In the genomic region with DNA sequence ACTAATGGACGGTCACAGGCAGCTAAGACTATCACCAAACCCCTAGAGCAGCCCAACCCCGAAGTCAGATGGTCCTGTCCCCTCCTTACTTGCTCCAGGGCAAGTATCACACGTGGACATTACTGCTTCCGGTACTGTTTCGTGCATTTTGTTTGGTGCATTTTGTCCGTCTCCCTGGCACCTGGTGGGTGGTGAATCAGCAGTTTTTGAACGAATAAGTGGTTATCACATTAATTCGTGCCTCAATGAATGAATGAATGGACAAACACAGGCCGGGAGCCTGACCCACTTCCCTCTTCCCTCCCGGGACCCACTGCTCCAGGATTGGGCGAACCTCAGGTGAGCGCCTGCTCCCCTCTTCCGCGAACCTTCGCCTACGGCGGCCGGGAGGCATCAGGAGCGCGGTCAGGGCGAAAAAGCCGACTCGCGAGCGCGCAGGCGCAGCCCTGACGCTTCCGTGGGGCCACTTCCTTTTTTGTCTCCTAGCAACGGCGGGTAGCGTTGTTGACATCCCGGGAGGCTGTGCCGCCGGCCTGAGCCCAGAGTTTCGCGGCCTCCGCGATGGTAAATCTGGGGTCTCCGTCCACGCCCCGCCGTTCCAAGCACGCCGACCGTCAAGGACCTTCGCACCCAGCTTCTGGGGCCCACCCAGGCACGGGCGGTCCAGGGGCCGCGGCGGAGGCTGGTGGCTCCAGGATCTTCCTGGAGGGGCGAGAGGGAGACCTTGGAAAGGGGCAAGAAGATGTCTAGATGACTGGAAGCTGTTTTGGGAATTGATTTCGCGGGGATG, we compare ENCODE assay signal across 8 cellular contexts. TPM values are rescaled to one million over a fixed set of nuclear protein-coding genes. Genes with fewer than 3 reads are reported as not detected.
DNase-seq lines count a peak whose midpoint lies in the region; ATAC-seq and TF ChIP-seq lines count a peak whose summit lies in the region.

TSS of gene DYNLRB2 (plus strand) at position 478 of the 790 bp plus-strand sequence. CDS start at position 562, 84 bp downstream.

- peaks cover 18% of the 10 kb centered on the region for H3K4me1 Mint-ChIP-seq in CD8-positive, alpha-beta T cell (ENCODE audit: low read depth)
- H3K4me1 Mint-ChIP-seq in activated T-helper 2 cell treated with anti-CD3 and anti-CD28 coated beads, Interferon-gamma antibody, Interleukin-2, Interleukin-4, amounts not matched to agents 10 μg/mL and 5 μg/mL and 100 μg/mL, durations not matched to agents 14 hours and 24 hours and 36 hours (ENCODE audit: low read depth), result peaks cover 28% of the 10 kb centered on the region
- peaks cover 13 to 19% (median 18%) of the 10 kb centered on the region in 3 donors for H3K4me1 Mint-ChIP-seq in naive B cell

- H3K4me2 ChIP-seq in PC-9, result 0 out of 2 replicates have a peak within 1 kb of the TSS, but pooled peaks have one; percentile 16

- H3K36me3 Mint-ChIP-seq in CD8-positive, alpha-beta T cell, result peaks cover 5% of the 10 kb centered on the region
- H3K36me3 Mint-ChIP-seq in activated T-helper 2 cell treated with anti-CD3 and anti-CD28 coated beads, Interferon-gamma antibody, Interleukin-2, Interleukin-4, amounts not matched to agents 10 μg/mL and 5 μg/mL and 100 μg/mL, durations not matched to agents 14 hours and 24 hours and 36 hours (ENCODE audit: low read depth), result no peaks in the 10 kb centered on the region
- peaks cover 0 to 7% of the 10 kb centered on the region in 2 donors for H3K36me3 Mint-ChIP-seq in naive B cell

- H3K27me3 ChIP-seq in CD8-positive, alpha-beta T cell (ENCODE audit: insufficient read depth, low read length), result no peaks in the 10 kb centered on the region
- peaks cover 19% of the 10 kb centered on the region; the same call in 1 of the 2 replicates for H3K27me3 ChIP-seq in PC-9 (ENCODE audit: insufficient read depth, low read depth)

- H2AFZ ChIP-seq in PC-9, result 0 out of 2 replicates have a peak within 1 kb of the TSS, but pooled peaks have one; percentile 39

- H3K36me3 ChIP-seq in CD8-positive, alpha-beta T cell (ENCODE audit: insufficient read depth, low read length), result no peaks in the 10 kb centered on the region
- no peaks in the 10 kb centered on the region for H3K36me3 ChIP-seq in PC-9 (ENCODE audit: low read depth)

- H3K4me3 ChIP-seq in CD8-positive, alpha-beta T cell (ENCODE audit: low read depth, low read length), result peak within 1 kb of the TSS; percentile 78
- no peak within 1 kb of the TSS for H3K4me3 ChIP-seq in PC-9
- H3K4me3 ChIP-seq in fibroblast of mammary gland (ENCODE audit: control insufficient read depth, low read depth, low read length), result peak within 1 kb of the TSS; percentile 69

- H3K9me3 Mint-ChIP-seq in CD8-positive, alpha-beta T cell, result no peaks in the 10 kb centered on the region
- H3K9me3 Mint-ChIP-seq in activated T-helper 2 cell treated with anti-CD3 and anti-CD28 coated beads, Interferon-gamma antibody, Interleukin-2, Interleukin-4, amounts not matched to agents 10 μg/mL and 5 μg/mL and 100 μg/mL, durations not matched to agents 14 hours and 24 hours and 36 hours, result peaks cover 6% of the 10 kb centered on the region
- H3K9me3 Mint-ChIP-seq in naive B cell, result peaks cover 0 to 6% (median 0%) of the 10 kb centered on the region in 7 donors

- peaks cover 9% of the 10 kb centered on the region for H3K4me1 ChIP-seq in CD8-positive, alpha-beta T cell (ENCODE audit: insufficient read depth, low read length)
- H3K4me1 ChIP-seq in PC-9 (replicated peaks; ENCODE audit: insufficient read depth), result no peaks in the 10 kb centered on the region

- no peaks in the 10 kb centered on the region for H3K79me2 ChIP-seq in PC-9 (ENCODE audit: low read depth)

- CTCF ChIA-PET in CD8-positive, alpha-beta T cell (lab: Charles Lee), result interaction anchor here (2.9 kb wide), 1 partner anchor 14 kb away, joined by 22 read pairs; no protein-coding TSS in a partner anchor
- CTCF ChIA-PET in PC-9 (lab: Charles Lee), result no interaction called here

- no peak for TF ChIP-seq CTCF in CD8-positive, alpha-beta T cell (IDR thresholded peaks at IDR 0.05)
- TF ChIP-seq CTCF in PC-9 (conservative IDR thresholded peaks at IDR 0.05) (no peak), fibroblast of mammary gland (conservative IDR thresholded peaks at IDR 0.05; ENCODE audit: control insufficient read depth, insufficient read depth, low read depth, low read length) (no peak)

- no TSS peak for BruUV-seq in PC-9 (replicated peaks; lab: Mats Ljungman, UMichigan)

- H3K27me3 Mint-ChIP-seq in CD8-positive, alpha-beta T cell (ENCODE audit: low read depth), result peaks cover 8% of the 10 kb centered on the region
- peaks cover 13% of the 10 kb centered on the region for H3K27me3 Mint-ChIP-seq in activated T-helper 2 cell treated with anti-CD3 and anti-CD28 coated beads, Interferon-gamma antibody, Interleukin-2, Interleukin-4, amounts not matched to agents 10 μg/mL and 5 μg/mL and 100 μg/mL, durations not matched to agents 14 hours and 24 hours and 36 hours (ENCODE audit: low read depth)
- peaks cover 26 to 34% (median 33%) of the 10 kb centered on the region in 3 donors for H3K27me3 Mint-ChIP-seq in naive B cell

- peak within 1 kb of the TSS; percentile 95 for H3K4me3 Mint-ChIP-seq in CD8-positive, alpha-beta T cell
- peak within 1 kb of the TSS; percentile 88 for H3K4me3 Mint-ChIP-seq in activated T-helper 2 cell treated with anti-CD3 and anti-CD28 coated beads, Interferon-gamma antibody, Interleukin-2, Interleukin-4, amounts not matched to agents 10 μg/mL and 5 μg/mL and 100 μg/mL, durations not matched to agents 14 hours and 24 hours and 36 hours (ENCODE audit: low read depth)
- H3K4me3 Mint-ChIP-seq in naive B cell, result peak within 1 kb of the TSS; percentile 93 to 98 (median 96)

- POLR2A ChIA-PET in CD8-positive, alpha-beta T cell (lab: Charles Lee), result no interaction called here
- POLR2A ChIA-PET in PC-9 (lab: Charles Lee; ENCODE audit: unreplicated experiment), result no interaction called here

- intact Hi-C loops in CD8-positive, alpha-beta T cell (cut with DNase I, micrococcal nuclease), result loop anchor here (1.0 to 10.0 kb wide), 9 partner anchors 24 to 1207 kb away; partner anchors contain the start of genes ATMIN (in 1 of the 2), CENPN (in 1 of the 2) and CMC2 (in 1 of the 2)
- intact Hi-C loops in PC-9 (cut with micrococcal nuclease; ENCODE audit: unreplicated experiment), result no loop called here
- intact Hi-C loops in activated T-helper 2 cell treated with anti-CD3 and anti-CD28 coated beads, Interferon-gamma antibody, Interleukin-2, Interleukin-4, amounts not matched to agents 10 μg/mL and 5 μg/mL and 100 μg/mL, durations not matched to agents 14 hours and 24 hours and 36 hours (cut with micrococcal nuclease), result loop anchor here (1.0 to 2.0 kb wide), 3 partner anchors 28 to 267 kb away; no protein-coding TSS in a partner anchor

- H3K9me2 ChIP-seq in PC-9 (ENCODE audit: insufficient read depth), result no peaks in the 10 kb centered on the region

- H3F3A ChIP-seq in PC-9 (ENCODE audit: insufficient read depth, low read depth), result no peaks in the 10 kb centered on the region

- H3K27ac Mint-ChIP-seq in CD8-positive, alpha-beta T cell, result peak within 1 kb of the TSS; percentile 95
- H3K27ac Mint-ChIP-seq in activated T-helper 2 cell treated with anti-CD3 and anti-CD28 coated beads, Interferon-gamma antibody, Interleukin-2, Interleukin-4, amounts not matched to agents 10 μg/mL and 5 μg/mL and 100 μg/mL, durations not matched to agents 14 hours and 24 hours and 36 hours, result peak within 1 kb of the TSS; percentile 93
- peak within 1 kb of the TSS; percentile 93 to 99 (median 98) for H3K27ac Mint-ChIP-seq in naive B cell

- peak within 1 kb of the TSS; percentile 73 for H3K27ac ChIP-seq in CD8-positive, alpha-beta T cell (ENCODE audit: low read depth, low read length)
- H3K27ac ChIP-seq in PC-9, result no peak within 1 kb of the TSS

- H4K20me1 ChIP-seq in PC-9 (ENCODE audit: insufficient read depth), result no peaks in the 10 kb centered on the region

- peak; percentile 89 for ATAC-seq in CD8-positive, alpha-beta T cell
- ATAC-seq in GM19463 (IDR thresholded peaks at IDR 0.05; ENCODE audit: unreplicated experiment) (peak; percentile 95), naive B cell (ENCODE audit: low read depth in 2 of 2) (peak; percentile 95 to 96)

- no peaks in the 10 kb centered on the region for H3K9me3 ChIP-seq in CD8-positive, alpha-beta T cell (ENCODE audit: low read length)
- no peaks in the 10 kb centered on the region; the same call in 1 of the 2 replicates for H3K9me3 ChIP-seq in PC-9 (ENCODE audit: insufficient read depth, low read depth)

- peak; percentile 84 to 95 (median 88) for DNase-seq in CD8-positive, alpha-beta T cell
- DNase-seq in HS-5 (ENCODE audit: low read depth) (peak; percentile 44), PC-9 (peak in 1 of 2 experiments; percentile 48), fibroblast of mammary gland (ENCODE audit: low read depth) (peak; percentile 87), naive B cell (peak; percentile 90)
- peak; percentile 90 for DNase-seq in activated T-helper 2 cell treated with anti-CD3 and anti-CD28 coated beads, Interferon-gamma antibody, Interleukin-2, Interleukin-4, amounts not matched to agents 10 μg/mL and 5 μg/mL and 100 μg/mL, durations not matched to agents 14 hours and 24 hours and 36 hours (ENCODE audit: low spot score)
- peak; percentile 84 to 85 for DNase-seq in stimulated activated CD8-positive, alpha-beta memory T cell treated with anti-CD3 and anti-CD28 coated beads, Interleukin-7, amount 100 ng/mL, for 48 hours (ENCODE audit: extremely low read depth in 1 of 2, low read depth in 1 of 2)

RNA-seq across cellular contexts. Expression of gene DYNLRB2, which starts in this region (rescaled TPM):
- total RNA-seq in CD8-positive, alpha-beta T cell, result not detected
- total RNA-seq in PC-9 (2021), result not detected in 2 replicates
- total RNA-seq in activated T-helper 2 cell treated with anti-CD3 and anti-CD28 coated beads, Interferon-gamma antibody, Interleukin-2, Interleukin-4, amounts not matched to agents 10 μg/mL and 5 μg/mL and 100 μg/mL, durations not matched to agents 14 hours and 24 hours and 36 hours, result not detected in 2 replicates
- not detected for polyA plus RNA-seq in naive B cell (ENCODE audit: low read depth in 6 of 6)

Comparison
In these comparisons a context has a peak if more than half of its experiments do, and no peak if none do; other contexts are left out.
1. Peak in DNase-seq, ATAC-seq, H3K4me3 ChIP-seq and H3K27ac ChIP-seq in CD8-positive, alpha-beta T cell; RNA of the gene not detected or under 1 TPM.
2. Peak in DNase-seq in activated T-helper 2 cell treated with anti-CD3 and anti-CD28 coated beads, Interferon-gamma antibody, Interleukin-2, Interleukin-4, amounts not matched to agents 10 μg/mL and 5 μg/mL and 100 μg/mL, durations not matched to agents 14 hours and 24 hours and 36 hours; RNA of the gene not detected or under 1 TPM.
3. Peak in DNase-seq and ATAC-seq in naive B cell; RNA of the gene not detected or under 1 TPM.